In genomic region chr14:101121399-101122113, GRCh38 we compare ENCODE assay signal across 1 cellular context.
TF ChIP-seq lines count a peak whose summit lies in the region.

No MANE protein-coding gene starts in this region.

TF ChIP-seq in GM23338, 12 proteins besides CTCF, POLR2A, EP300 and RAD21 (continued from another document):
- TF ChIP-seq ZNF462 (CRISPR knock-in tag; IDR thresholded peaks at IDR 0.05) (no peak), JUNB (IDR thresholded peaks at IDR 0.05; ENCODE audit: unreplicated experiment) (no peak), ZNF331 (CRISPR knock-in tag; IDR thresholded peaks at IDR 0.05; ENCODE audit: low read depth) (no peak), CREB1 (CRISPR knock-in tag; IDR thresholded peaks at IDR 0.05; ENCODE audit: low read depth) (no peak)
TF ChIP-seq in GM23338: peak in this region for 0.
